Comparison of ENCODE assay signal across 15 cellular contexts in the genomic region with DNA sequence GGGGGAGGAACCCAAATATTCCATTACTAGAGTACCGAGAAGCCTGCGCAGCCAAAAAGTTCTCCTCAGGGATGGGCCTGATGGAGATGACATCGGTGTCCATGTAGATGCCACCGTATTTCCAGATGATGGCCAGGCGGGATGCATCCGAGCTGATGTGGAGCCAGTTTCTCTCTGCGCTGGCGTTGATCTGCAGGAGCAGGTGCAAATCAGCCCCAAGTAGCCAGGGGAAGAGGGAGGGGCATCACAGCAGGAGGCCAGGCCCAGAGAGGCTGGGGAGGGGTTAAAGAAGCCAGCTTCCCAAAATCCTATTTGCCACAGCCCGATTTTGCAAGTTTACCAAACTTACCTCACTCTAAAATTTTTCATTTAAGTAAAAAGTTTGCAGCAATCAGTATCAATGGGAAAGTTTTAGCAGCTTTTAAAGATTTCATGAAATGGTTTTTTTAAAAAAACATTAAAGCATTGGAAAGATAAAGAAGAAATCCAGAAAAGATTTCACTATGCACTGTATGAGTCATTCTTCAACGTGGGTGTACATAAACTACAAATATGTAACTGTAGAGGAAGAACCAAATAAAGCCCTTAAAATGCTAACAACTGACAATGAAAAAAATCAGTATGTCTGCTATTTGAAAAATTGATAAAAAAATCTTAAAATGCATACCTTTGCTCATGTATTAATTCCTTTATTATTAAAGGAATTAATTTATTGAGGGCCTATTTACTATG. TPM values are rescaled to one million over a fixed set of nuclear protein-coding genes. Genes with fewer than 3 reads are reported as not detected.
DNase-seq lines count a peak whose midpoint lies in the region; ATAC-seq and TF ChIP-seq lines count a peak whose summit lies in the region.
"Had no signal": no experiment of that assay in that cellular context is flagged by ENCODE, and none has a peak within 500 bp of the region (broad histone marks: within the 10 kb centered on the region; RNA-seq: fewer than 3 reads in every experiment).

No MANE protein-coding gene starts in this region.

- H3K4me3 ChIP-seq in AG10803 (ENCODE audit: low read length) (no peak overlapping the region), IMR-90 (ENCODE audit: insufficient read depth, low read depth, low read length) (no peak overlapping the region), neuronal stem cell (ENCODE audit: low read length in 2 of 2) (no peak overlapping the region)

- ATAC-seq in IMR-90 (ENCODE audit: low read depth) (peak; percentile 85), HG03095 (IDR thresholded peaks at IDR 0.05; ENCODE audit: unreplicated experiment) (no peak), GM21528 (IDR thresholded peaks at IDR 0.05; ENCODE audit: low FRiP score, unreplicated experiment) (no peak)

- H4K91ac ChIP-seq in IMR-90 (ENCODE audit: insufficient read depth, low read depth, low read length) (no peak overlapping the region), neuronal stem cell (ENCODE audit: low read depth, low read length, poor library complexity) (no peak overlapping the region)

- in situ Hi-C loops in IMR-90 (cut with MboI; ENCODE audit: low sequenced_read_pairs): no loop called here

- peak overlapping the region; percentile 33; the same call in 1 of the 2 replicates for H2BK20ac ChIP-seq in IMR-90 (ENCODE audit: low read depth, low read length)

- H3K4me2 ChIP-seq in IMR-90 (ENCODE audit: low read depth, low read length) (peak overlapping the region; percentile 70), neuronal stem cell (ENCODE audit: insufficient read depth, low read length, poor library complexity, severe bottlenecking) (no peak overlapping the region)

- H3K9ac ChIP-seq in IMR-90 (ENCODE audit: low read depth, low read length) (no peak overlapping the region), neuronal stem cell (ENCODE audit: low read depth, low read length, poor library complexity) (no peak overlapping the region)

- BruUV-seq in IMR-90 (replicated peaks; lab: Mats Ljungman, UMichigan): no TSS peak

- no peaks in the 10 kb centered on the region for H3K79me1 ChIP-seq in IMR-90 (ENCODE audit: low read depth in 1 of 2, low read length in 2 of 2)
- no peaks in the 10 kb centered on the region for H3K79me1 ChIP-seq in neuronal stem cell (ENCODE audit: low read depth, low read length)

- H3K27ac Mint-ChIP-seq in dendritic cell treated with granulocyte-macrophage colony-stimulating factor and Interleukin-4, amounts not matched to agents 40 ng/mL and 50 ng/mL, for 4 days: peak overlapping the region; percentile 91
- H3K27ac Mint-ChIP-seq: CD4-positive, alpha-beta T cell had no signal

- H3K56ac ChIP-seq in IMR-90 (ENCODE audit: extremely low read depth, insufficient read depth, low read length): 0 out of 2 replicates have a peak overlapping the region, but pooled peaks have one; percentile 13

- H3K4me1 ChIP-seq in IMR-90 (ENCODE audit: control insufficient read depth, insufficient read depth, low read length) (peaks cover 11% of the 10 kb centered on the region), neuronal stem cell (ENCODE audit: control insufficient read depth in 2 of 2, insufficient read depth in 1 of 2, low read depth in 1 of 2, low read length in 2 of 2) (no peaks in the 10 kb centered on the region)

- H3K36me3 Mint-ChIP-seq in dendritic cell treated with granulocyte-macrophage colony-stimulating factor and Interleukin-4, amounts not matched to agents 40 ng/mL and 50 ng/mL, for 4 days (ENCODE audit: low read depth): no peaks in the 10 kb centered on the region

- peaks cover 56% of the 10 kb centered on the region for H3K4me1 Mint-ChIP-seq in dendritic cell treated with granulocyte-macrophage colony-stimulating factor and Interleukin-4, amounts not matched to agents 40 ng/mL and 50 ng/mL, for 4 days (ENCODE audit: low read depth)

- peak overlapping the region; percentile 74; the same call in 1 of the 2 replicates for H2AK5ac ChIP-seq in IMR-90 (ENCODE audit: low read depth, low read length)
- no peak overlapping the region for H2AK5ac ChIP-seq in neuronal stem cell (ENCODE audit: low read depth, low read length)

- H3K9me3 ChIP-seq in IMR-90 (ENCODE audit: control insufficient read depth, insufficient read depth, low read length) (no peaks in the 10 kb centered on the region; the same call in 1 of the 2 replicates), neuronal stem cell (replicated peaks in 1 of 2; ENCODE audit: control insufficient read depth in 2 of 2, insufficient read depth in 1 of 2, low read depth in 1 of 2, low read length in 2 of 2) (peaks cover 0 to 6% of the 10 kb centered on the region in 2 donors)

- no peak for TF ChIP-seq POLR2A in IMR-90 (IDR thresholded peaks at IDR 0.05; ENCODE audit: low read depth, low read length)

- TF ChIP-seq RAD21 in IMR-90 (IDR thresholded peaks at IDR 0.05; ENCODE audit: low read length): no peak

- H4K8ac ChIP-seq in IMR-90 (ENCODE audit: low read depth in 2 of 2, low read length in 2 of 2): no peak overlapping the region
- H4K8ac ChIP-seq in neuronal stem cell (ENCODE audit: low read depth, low read length): no peak overlapping the region

- DNase-seq in AG10803 (ENCODE audit: low read depth) (peak; percentile 56), IMR-90 (peak; percentile 80), neuronal stem cell (ENCODE audit: low spot score) (no peak), SHP77 treated with DMSO at 0.1 percent for 48 hours (lab: John Stamatoyannopoulos, UW) (no peak), NCI-H526 (lab: John Stamatoyannopoulos, UW) (no peak)
- DNase-seq: activated CD4-positive, alpha-beta T cell treated with anti-CD3 and anti-CD28 coated beads for 48 hours; CD4-positive, alpha-beta T cell; central memory CD4-positive, alpha-beta T cell; left cardiac atrium; NCI-H1694; T-helper 1 cell had no signal

- H2BK15ac ChIP-seq in IMR-90 (ENCODE audit: low read depth, low read length) (no peak overlapping the region), neuronal stem cell (ENCODE audit: low read length) (no peak overlapping the region)

- peak overlapping the region; percentile 57; the same call in 1 of the 2 replicates for H4K5ac ChIP-seq in IMR-90 (ENCODE audit: low read depth, low read length)

- CTCF ChIA-PET in IMR-90 (lab: Yijun Ruan, JAX): interaction anchor here (1.3 kb wide), 1 partner anchor 11 kb away, joined by 5 read pairs; no protein-coding TSS in a partner anchor

- peak overlapping the region; percentile 89; the same call in 1 of the 2 replicates for H2BK120ac ChIP-seq in IMR-90 (ENCODE audit: low read depth, low read length)
- no peak overlapping the region for H2BK120ac ChIP-seq in neuronal stem cell (ENCODE audit: low read depth, low read length)

- H3K18ac ChIP-seq in IMR-90 (ENCODE audit: low read depth, low read length) (peak overlapping the region; percentile 69; the same call in 1 of the 2 replicates), neuronal stem cell (ENCODE audit: low read length) (peak overlapping the region; percentile 52)

- POLR2A ChIA-PET in IMR-90 (lab: Charles Lee; ENCODE audit: unreplicated experiment): no interaction called here

- peak overlapping the region; percentile 19; the same call in 1 of the 2 replicates for H3K4ac ChIP-seq in IMR-90 (ENCODE audit: low read depth, low read length)
- no peak overlapping the region for H3K4ac ChIP-seq in neuronal stem cell (ENCODE audit: low read length)

- H3K27ac ChIP-seq in IMR-90 (ENCODE audit: insufficient read depth, low read length): peak overlapping the region; percentile 43
- no peak overlapping the region for H3K27ac ChIP-seq in neuronal stem cell (replicated peaks; ENCODE audit: low read length)

- no peak overlapping the region for H2BK12ac ChIP-seq in neuronal stem cell (ENCODE audit: low read length)

- intact Hi-C loops in IMR-90 (cut with micrococcal nuclease): loop anchor here (5.0 kb wide), 1 partner anchor 302 kb away; no protein-coding TSS in a partner anchor
- intact Hi-C loops in dendritic cell treated with granulocyte-macrophage colony-stimulating factor and Interleukin-4, amounts not matched to agents 40 ng/mL and 50 ng/mL, for 4 days (cut with micrococcal nuclease): loop anchor here (2.0 kb wide), 1 partner anchor 14 kb away; no protein-coding TSS in a partner anchor

- no peaks in the 10 kb centered on the region for H3K9me3 Mint-ChIP-seq in dendritic cell treated with granulocyte-macrophage colony-stimulating factor and Interleukin-4, amounts not matched to agents 40 ng/mL and 50 ng/mL, for 4 days
- H3K9me3 Mint-ChIP-seq: CD4-positive, alpha-beta T cell had no signal

- H3K27me3 ChIP-seq in IMR-90 (ENCODE audit: control insufficient read depth, insufficient read depth, low read length) (no peaks in the 10 kb centered on the region; the same call in 1 of the 2 replicates), neuronal stem cell (ENCODE audit: control insufficient read depth in 3 of 3, insufficient read depth in 3 of 3, low read depth in 1 of 3, low read length in 3 of 3) (peaks cover 0 to 9% (median 0%) of the 10 kb centered on the region in 3 experiments)

- TF ChIP-seq CTCF in AG10803 (conservative IDR thresholded peaks at IDR 0.05; ENCODE audit: low read length): no peak
- no peak for TF ChIP-seq CTCF in IMR-90 (conservative IDR thresholded peaks at IDR 0.05; ENCODE audit: low read depth, low read length)

- peaks cover 6% of the 10 kb centered on the region for H3K9me1 ChIP-seq in IMR-90 (ENCODE audit: insufficient read depth, low read length)

- no peak overlapping the region for H3K14ac ChIP-seq in IMR-90 (replicated peaks; ENCODE audit: low read depth, low read length)
- H3K14ac ChIP-seq in neuronal stem cell (ENCODE audit: low read length): no peak overlapping the region

- H3K27me3 Mint-ChIP-seq in dendritic cell treated with granulocyte-macrophage colony-stimulating factor and Interleukin-4, amounts not matched to agents 40 ng/mL and 50 ng/mL, for 4 days: no peaks in the 10 kb centered on the region

- H2AFZ ChIP-seq in IMR-90 (replicated peaks; ENCODE audit: low read length, poor library complexity) (peak overlapping the region; percentile 3), neuronal stem cell (ENCODE audit: low read length) (no peak overlapping the region)

- dilution Hi-C loops in IMR-90 (cut with HindIII; ENCODE audit: low sequenced_read_pairs, unreplicated experiment): no loop called here

- no peaks in the 10 kb centered on the region for H4K20me1 ChIP-seq in IMR-90 (ENCODE audit: insufficient read depth, low read length)

- no peaks in the 10 kb centered on the region for H3K36me3 ChIP-seq in IMR-90 (ENCODE audit: control insufficient read depth, insufficient read depth, low read length)
- no peaks in the 10 kb centered on the region for H3K36me3 ChIP-seq in neuronal stem cell (replicated peaks in 1 of 2; ENCODE audit: control insufficient read depth in 2 of 2, insufficient read depth in 2 of 2, low read length in 2 of 2)

- H2BK5ac ChIP-seq in IMR-90 (ENCODE audit: low read depth, low read length, poor library complexity, severe bottlenecking) (peak overlapping the region; percentile 86), neuronal stem cell (ENCODE audit: low read length) (no peak overlapping the region)

- 86% methylated on average over 4 of the region's 10 CpGs; no CpG with 5 or more reads in 1 of the 2 experiments for WGBS in IMR-90 (ENCODE audit: extremely low coverage in 2 of 2, insufficient read length in 1 of 2), 2 experiments
- WGBS in neuronal stem cell (ENCODE audit: extremely low coverage in 2 of 2, insufficient read length in 2 of 2, insufficient replicate concordance in 1 of 2), 2 donors: no CpG with 5 or more reads among the region's 10 CpGs

- H3K23ac ChIP-seq in IMR-90 (ENCODE audit: low read depth, low read length) (no peak overlapping the region), neuronal stem cell (ENCODE audit: low read depth, low read length, poor library complexity) (peak overlapping the region; percentile 9)

- H2AK9ac ChIP-seq in IMR-90 (replicated peaks; ENCODE audit: low read depth, low read length, poor library complexity): peak overlapping the region; percentile 1

- peak overlapping the region; percentile 57 for H3K4me3 Mint-ChIP-seq in dendritic cell treated with granulocyte-macrophage colony-stimulating factor and Interleukin-4, amounts not matched to agents 40 ng/mL and 50 ng/mL, for 4 days
- H3K4me3 Mint-ChIP-seq: CD4-positive, alpha-beta T cell had no signal

RNA-seq across cellular contexts. Expression of gene A4GNT, which starts 7.3 kb away (rescaled TPM):
- total RNA-seq in IMR-90 (2012; rRNA removed): not detected in 2 replicates
- not detected in 2 replicates for polyA plus RNA-seq in IMR-90 (2012; rRNA removed)
- not detected in 2 replicates for polyA plus RNA-seq in IMR-90 (2012; cell fraction: cytosol; rRNA removed)
- polyA plus RNA-seq in IMR-90 (2012; cell fraction: nucleus; rRNA removed; ENCODE audit: low replicate concordance): not detected in 2 replicates
- polyA plus RNA-seq in neuronal stem cell (2013, experiment 1 of 2): not detected
- polyA plus RNA-seq in neuronal stem cell (2013, experiment 2 of 2): not detected
- total RNA-seq: CD4-positive, alpha-beta T cell; HT1080; left cardiac atrium had no signal

RNA-seq across cellular contexts. Expression of gene DZIP1L, which starts 9.4 kb away (rescaled TPM):
- 14.7 and 21.4 TPM in 2 replicates for total RNA-seq in IMR-90 (2012; rRNA removed)
- polyA plus RNA-seq in IMR-90 (2012; rRNA removed): 10.8 and 12.9 TPM in 2 replicates
- polyA plus RNA-seq in IMR-90 (2012; cell fraction: cytosol; rRNA removed): 3.4 and 4.8 TPM in 2 replicates
- 39.7 and 52.2 TPM in 2 replicates for polyA plus RNA-seq in IMR-90 (2012; cell fraction: nucleus; rRNA removed; ENCODE audit: low replicate concordance)
- 6.1 TPM for polyA plus RNA-seq in neuronal stem cell (2013, experiment 1 of 2)
- 7.5 TPM for polyA plus RNA-seq in neuronal stem cell (2013, experiment 2 of 2)
- total RNA-seq: CD4-positive, alpha-beta T cell had no signal

RNA-seq across cellular contexts. Expression of gene DBR1, which starts 49.9 kb away (rescaled TPM):
- total RNA-seq in IMR-90 (2012; rRNA removed): 12.5 and 17.5 TPM in 2 replicates
- polyA plus RNA-seq in IMR-90 (2012; rRNA removed): 6.9 and 7.6 TPM in 2 replicates
- 2.6 and 3.5 TPM in 2 replicates for polyA plus RNA-seq in IMR-90 (2012; cell fraction: cytosol; rRNA removed)
- polyA plus RNA-seq in IMR-90 (2012; cell fraction: nucleus; rRNA removed; ENCODE audit: low replicate concordance): 2.4 and 5.6 TPM in 2 replicates
- polyA plus RNA-seq in neuronal stem cell (2013, experiment 1 of 2): 11.6 TPM
- 12.4 TPM for polyA plus RNA-seq in neuronal stem cell (2013, experiment 2 of 2)

Comparison
In these comparisons a context has a peak if more than half of its experiments do, and no peak if none do; other contexts are left out.
1. DNase-seq: peak in AG10803 (single experiment) and IMR-90 (single experiment); none in neuronal stem cell (single experiment), SHP77 treated with DMSO at 0.1 percent for 48 hours (single experiment) and NCI-H526 (0 of 2).